25 cellular contexts compared by ENCODE assay signal in genomic region chr7:99190359-99191009, GRCh38. TPM values are rescaled to one million over a fixed set of nuclear protein-coding genes. Genes with fewer than 3 reads are reported as not detected.
A peak's percentile ranks its signal among the peaks of the same experiment; 100 is the strongest.
DNase-seq lines count a peak whose midpoint lies in the region; ATAC-seq and TF ChIP-seq lines count a peak whose summit lies in the region.
"Had no signal": no experiment of that assay in that cellular context is flagged by ENCODE, and none has a peak within 500 bp of the region (broad histone marks: within the 10 kb centered on the region; RNA-seq: fewer than 3 reads in every experiment).

No MANE protein-coding gene starts in this region.

- H3K4me1 ChIP-seq in BLaER1 treated with 17β-estradiol and CSF1 and Interleukin-3, amounts not matched to agents 10 nM and 100 nM: peaks cover 3 to 40% (median 29%) of the 10 kb centered on the region in 10 experiments; a peak in 19 of 20 replicates
- H3K4me1 ChIP-seq in body of pancreas: peaks cover 7% of the 10 kb centered on the region
- H3K4me1 ChIP-seq: left ventricle myocardium inferior, upper lobe of left lung had no signal

- H3K27me3 Mint-ChIP-seq in CD14-positive monocyte (ENCODE audit: low read depth in 3 of 3): peaks cover 3 to 11% (median 11%) of the 10 kb centered on the region in 3 donors
- H3K27me3 Mint-ChIP-seq: stimulated activated naive CD8-positive, alpha-beta T cell treated with anti-CD3 and anti-CD28 coated beads, Interleukin-15, amount 100 ng/mL, for 72 hours had no signal

- TF ChIP-seq POLR2A in body of pancreas (IDR thresholded peaks at IDR 0.05): no peak

- H3K9me3 Mint-ChIP-seq in CD14-positive monocyte: peaks cover 0 to 2% (median 0%) of the 10 kb centered on the region in 7 donors
- H3K9me3 Mint-ChIP-seq: HFFc6; stimulated activated naive CD8-positive, alpha-beta T cell treated with anti-CD3 and anti-CD28 coated beads, Interleukin-15, amount 100 ng/mL, for 72 hours had no signal

- TF ChIP-seq CTCF in body of pancreas (IDR thresholded peaks at IDR 0.05): no peak
- no peak for TF ChIP-seq CTCF in CD14-positive monocyte (IDR thresholded peaks at IDR 0.05)

- H3K27me3 ChIP-seq in BLaER1 treated with 17β-estradiol and CSF1 and Interleukin-3, amounts not matched to agents 10 nM and 100 nM: no peaks in the 10 kb centered on the region
- H3K27me3 ChIP-seq in body of pancreas: no peaks in the 10 kb centered on the region
- H3K27me3 ChIP-seq: upper lobe of left lung had no signal

- no peaks in the 10 kb centered on the region for H3K4me1 Mint-ChIP-seq in CD14-positive monocyte
- H3K4me1 Mint-ChIP-seq: activated CD4-positive, alpha-beta T cell treated with anti-CD3 and anti-CD28 coated beads for 36 hours; stimulated activated naive CD8-positive, alpha-beta T cell treated with anti-CD3 and anti-CD28 coated beads, Interleukin-15, amount 100 ng/mL, for 72 hours had no signal

- H3K27ac ChIP-seq in BLaER1 treated with 17β-estradiol and CSF1 and Interleukin-3, amounts not matched to agents 10 nM and 100 nM: no peak overlapping the region
- no peak overlapping the region for H3K27ac ChIP-seq in body of pancreas
- H3K27ac ChIP-seq: left ventricle myocardium inferior, upper lobe of left lung had no signal

- no peak overlapping the region for H3K4me3 ChIP-seq in BLaER1 treated with 17β-estradiol and CSF1 and Interleukin-3, amounts not matched to agents 10 nM and 100 nM
- H3K4me3 ChIP-seq in body of pancreas: no peak overlapping the region
- H3K4me3 ChIP-seq: left ventricle myocardium inferior, upper lobe of left lung had no signal

- no peak overlapping the region for H3K4me3 Mint-ChIP-seq in CD14-positive monocyte
- H3K4me3 Mint-ChIP-seq: activated CD4-positive, alpha-beta T cell treated with anti-CD3 and anti-CD28 coated beads for 36 hours; HFFc6; stimulated activated naive CD8-positive, alpha-beta T cell treated with anti-CD3 and anti-CD28 coated beads, Interleukin-15, amount 100 ng/mL, for 72 hours had no signal

- 25 to 35% methylated on average over 7 of the region's 7 CpGs for WGBS in body of pancreas, 2 donors

- no peaks in the 10 kb centered on the region for H3K36me3 Mint-ChIP-seq in CD14-positive monocyte

- no peaks in the 10 kb centered on the region for H3K36me3 ChIP-seq in BLaER1 treated with 17β-estradiol and CSF1 and Interleukin-3, amounts not matched to agents 10 nM and 100 nM
- H3K36me3 ChIP-seq in body of pancreas (replicated peaks in 1 of 2; ENCODE audit: insufficient read depth in 1 of 2, low read depth in 2 of 2): no peaks in the 10 kb centered on the region
- H3K36me3 ChIP-seq: left ventricle myocardium inferior, upper lobe of left lung had no signal

- no peak overlapping the region for H3K27ac Mint-ChIP-seq in CD14-positive monocyte
- H3K27ac Mint-ChIP-seq: activated CD4-positive, alpha-beta T cell treated with anti-CD3 and anti-CD28 coated beads for 36 hours; HFFc6; stimulated activated naive CD8-positive, alpha-beta T cell treated with anti-CD3 and anti-CD28 coated beads, Interleukin-15, amount 100 ng/mL, for 72 hours had no signal

- H4K20me1 ChIP-seq in BLaER1 treated with 17β-estradiol and CSF1 and Interleukin-3, amounts not matched to agents 10 nM and 100 nM: no peaks in the 10 kb centered on the region

- peak overlapping the region in 10 of 11 experiments; percentile 26 to 73 (median 52); a peak in 18 of 22 replicates for H3K4me2 ChIP-seq in BLaER1 treated with 17β-estradiol and CSF1 and Interleukin-3, amounts not matched to agents 10 nM and 100 nM

- ATAC-seq in GM19468 (IDR thresholded peaks at IDR 0.05; ENCODE audit: extremely low read depth, unreplicated experiment): peak; percentile 40
- peak; percentile 48 for ATAC-seq in HG03139 (IDR thresholded peaks at IDR 0.05; ENCODE audit: unreplicated experiment)
- peak; percentile 52 for ATAC-seq in body of pancreas
- ATAC-seq: activated CD4-positive, alpha-beta T cell treated with anti-CD3 and anti-CD28 coated beads for 36 hours; esophagus mucosa; sciatic nerve; stimulated activated naive CD8-positive, alpha-beta T cell treated with anti-CD3 and anti-CD28 coated beads, Interleukin-15, amount 100 ng/mL, for 72 hours had no signal

- intact Hi-C loops in body of pancreas (cut with DNase I): no loop called here
- intact Hi-C loops in CD14-positive monocyte (cut with micrococcal nuclease): no loop called here

- H3K9ac ChIP-seq in BLaER1 treated with 17β-estradiol and CSF1 and Interleukin-3, amounts not matched to agents 10 nM and 100 nM: peak overlapping the region in 3 of 11 experiments; percentile 10 to 34 (median 21); a peak in 3 of 22 replicates

- H3K9me3 ChIP-seq in BLaER1 treated with 17β-estradiol and CSF1 and Interleukin-3, amounts not matched to agents 10 nM and 100 nM (replicated peaks in 1 of 11): 0 out of 22 replicates have a peak, but pooled peaks cover 0 to 7% (median 0%) of the 10 kb centered on the region in 11 experiments
- no peaks in the 10 kb centered on the region for H3K9me3 ChIP-seq in body of pancreas
- H3K9me3 ChIP-seq: left ventricle myocardium inferior, upper lobe of left lung had no signal

- in situ Hi-C loops in G401 (cut with HindIII; ENCODE audit: low sequenced_read_pairs): no loop called here

- peak; percentile 34 to 54 (median 43) for DNase-seq in body of pancreas
- no peak for DNase-seq in G401 (ENCODE audit: low spot score)
- DNase-seq in CD14-positive monocyte (ENCODE audit: low spot score): no peak
- no peak for DNase-seq in cortex of kidney (lab: John Stamatoyannopoulos, UW)
- DNase-seq in stimulated activated CD4-positive, alpha-beta T cell treated with anti-CD3 and anti-CD28 coated beads, Interleukin-4, amount 100 ng/mL, for 1 hour: no peak
- DNase-seq: activated CD4-positive, alpha-beta T cell treated with anti-CD3 and anti-CD28 coated beads for 36 hours; activated effector memory CD4-positive, alpha-beta T cell treated with Interleukin-2 at 50 U/mL for 16 hours; central memory CD4-positive, alpha-beta T cell; DMS 273 treated with DMSO at 0.1 percent for 48 hours; HFFc6; Kasumi-1; left ventricle myocardium inferior; NCI-H1436; NCI-H2171; occipital lobe; RPMI8226; stimulated activated naive CD8-positive, alpha-beta T cell treated with anti-CD3 and anti-CD28 coated beads, Interleukin-15, amount 100 ng/mL, for 72 hours; upper lobe of left lung had no signal

RNA-seq across cellular contexts. Expression of gene KPNA7, which starts 17.4 kb away (rescaled TPM):
- 1 to 10 TPM in 1 of 2 donors, under 1 TPM in 1; 0.33 to 1.0 TPM for total RNA-seq in body of pancreas
- not detected in 2 replicates for total RNA-seq in G401 (2014; rRNA removed; shearing (Covaris generic))
- polyA plus RNA-seq in CD14-positive monocyte: not detected
- total RNA-seq: activated CD4-positive, alpha-beta T cell treated with anti-CD3 and anti-CD28 coated beads for 36 hours; glomerular endothelial cell; HFFc6; left ventricle myocardium inferior; occipital lobe; sciatic nerve had no signal
- polyA plus RNA-seq: BJ had no signal

RNA-seq across cellular contexts. Expression of gene SMURF1, which starts 46.6 kb away (rescaled TPM):
- 10 to 100 TPM; 16.9 to 31.3 TPM for total RNA-seq in body of pancreas
- total RNA-seq in G401 (2014; rRNA removed; shearing (Covaris generic)): 16.7 and 23.0 TPM in 2 replicates
- 1 to 10 TPM in 1 of 2 donors, under 1 TPM in 1; 0.48 to 1.6 TPM for polyA plus RNA-seq in CD14-positive monocyte

Comparison
In these comparisons a context has a peak if more than half of its experiments do, and no peak if none do; other contexts are left out.
1. DNase-seq: peak in body of pancreas (4 of 4); none in G401 (single experiment), CD14-positive monocyte (single experiment), cortex of kidney (single experiment) and stimulated activated CD4-positive, alpha-beta T cell treated with anti-CD3 and anti-CD28 coated beads, Interleukin-4, amount 100 ng/mL, for 1 hour (single experiment).
2. Peak in every context shown above with its lines, with median percentiles within 50 percentile points of each other: ATAC-seq.